1 cellular context compared by ENCODE assay signal in genomic region chr13:32537580-32538233, GRCh38.
TF ChIP-seq lines count a peak whose summit lies in the region.

No MANE protein-coding gene starts in this region.

TF ChIP-seq in K562, 482 proteins besides CTCF, POLR2A, EP300 and RAD21 (continued from another document):
- TF ChIP-seq ZBTB7A (IDR thresholded peaks at IDR 0.05; ENCODE audit: borderline replicate concordance, control insufficient read depth, low read depth, low read length) (peak; percentile 61; the same call in 1 of the 2 replicates), EGR1 (conservative IDR thresholded peaks at IDR 0.05) (0 out of 2 replicates have a peak, but pooled peaks have one; percentile 16), KDM1A (IDR thresholded peaks at IDR 0.05) (peak in 1 of 2 experiments; percentile 41; a peak in 1 of 4 replicates), POLR2G (IDR thresholded peaks at IDR 0.05; ENCODE audit: low read depth, low read length) (peak; percentile 62), ARID1B (IDR thresholded peaks at IDR 0.05) (0 out of 2 replicates have a peak, but pooled peaks have one; percentile 18), ATF3 (IDR thresholded peaks at IDR 0.05) (peak; percentile 61), ATF3 (CRISPR knock-in tag; conservative IDR thresholded peaks at IDR 0.05) (no peak), MAFF (IDR thresholded peaks at IDR 0.05; ENCODE audit: low read length) (no peak), SIN3B (IDR thresholded peaks at IDR 0.05; ENCODE audit: low read depth) (no peak), RCOR1 (IDR thresholded peaks at IDR 0.05; ENCODE audit: borderline replicate concordance in 1 of 2, low read depth in 2 of 2, low read length in 2 of 2) (no peak), CEBPG (CRISPR knock-in tag; IDR thresholded peaks at IDR 0.05) (peak; percentile 69; the same call in 1 of the 2 replicates), CEBPG (tag; conservative IDR thresholded peaks at IDR 0.05 in 1 of 2, IDR thresholded peaks at IDR 0.05 in 1 of 2) (no peak; a peak in 1 of 4 replicates), ATF4 (CRISPR knock-in tag; IDR thresholded peaks at IDR 0.05) (peak; percentile 39; the same call in 1 of the 2 replicates), ZBTB40 (IDR thresholded peaks at IDR 0.05) (peak; percentile 11; the same call in 1 of the 2 replicates), ZBTB40 (CRISPR knock-in tag; IDR thresholded peaks at IDR 0.05) (no peak), KAT8 (IDR thresholded peaks at IDR 0.05; ENCODE audit: low read depth) (no peak)
- TF ChIP-seq, protein P1, sequence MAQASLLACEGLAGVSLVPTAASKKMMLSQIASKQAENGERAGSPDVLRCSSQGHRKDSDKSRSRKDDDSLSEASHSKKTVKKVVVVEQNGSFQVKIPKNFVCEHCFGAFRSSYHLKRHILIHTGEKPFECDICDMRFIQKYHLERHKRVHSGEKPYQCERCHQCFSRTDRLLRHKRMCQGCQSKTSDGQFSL (CRISPR knock-in tag; IDR thresholded peaks at IDR 0.05) = peak; percentile 95
- TF ChIP-seq, protein P1 (tag; IDR thresholded peaks at IDR 0.05) = peak in 1 of 2 experiments; percentile 81; a peak in 2 of 4 replicates
- TF ChIP-seq, protein P2, sequence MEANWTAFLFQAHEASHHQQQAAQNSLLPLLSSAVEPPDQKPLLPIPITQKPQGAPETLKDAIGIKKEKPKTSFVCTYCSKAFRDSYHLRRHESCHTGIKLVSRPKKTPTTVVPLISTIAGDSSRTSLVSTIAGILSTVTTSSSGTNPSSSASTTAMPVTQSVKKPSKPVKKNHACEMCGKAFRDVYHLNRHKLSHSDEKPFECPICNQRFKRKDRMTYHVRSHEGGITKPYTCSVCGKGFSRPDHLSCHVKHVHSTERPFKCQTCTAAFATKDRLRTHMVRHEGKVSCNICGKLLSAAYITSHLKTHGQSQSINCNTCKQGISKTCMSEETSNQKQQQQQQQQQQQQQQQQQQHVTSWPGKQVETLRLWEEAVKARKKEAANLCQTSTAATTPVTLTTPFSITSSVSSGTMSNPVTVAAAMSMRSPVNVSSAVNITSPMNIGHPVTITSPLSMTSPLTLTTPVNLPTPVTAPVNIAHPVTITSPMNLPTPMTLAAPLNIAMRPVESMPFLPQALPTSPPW (CRISPR knock-in tag; IDR thresholded peaks at IDR 0.05) = peak; percentile 59; the same call in 1 of the 2 replicates
- TF ChIP-seq, protein P3, sequence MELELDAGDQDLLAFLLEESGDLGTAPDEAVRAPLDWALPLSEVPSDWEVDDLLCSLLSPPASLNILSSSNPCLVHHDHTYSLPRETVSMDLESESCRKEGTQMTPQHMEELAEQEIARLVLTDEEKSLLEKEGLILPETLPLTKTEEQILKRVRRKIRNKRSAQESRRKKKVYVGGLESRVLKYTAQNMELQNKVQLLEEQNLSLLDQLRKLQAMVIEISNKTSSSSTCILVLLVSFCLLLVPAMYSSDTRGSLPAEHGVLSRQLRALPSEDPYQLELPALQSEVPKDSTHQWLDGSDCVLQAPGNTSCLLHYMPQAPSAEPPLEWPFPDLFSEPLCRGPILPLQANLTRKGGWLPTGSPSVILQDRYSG (tag; conservative IDR thresholded peaks at IDR 0.05; ENCODE audit: low read depth) = no peak
- TF ChIP-seq, protein P4, sequence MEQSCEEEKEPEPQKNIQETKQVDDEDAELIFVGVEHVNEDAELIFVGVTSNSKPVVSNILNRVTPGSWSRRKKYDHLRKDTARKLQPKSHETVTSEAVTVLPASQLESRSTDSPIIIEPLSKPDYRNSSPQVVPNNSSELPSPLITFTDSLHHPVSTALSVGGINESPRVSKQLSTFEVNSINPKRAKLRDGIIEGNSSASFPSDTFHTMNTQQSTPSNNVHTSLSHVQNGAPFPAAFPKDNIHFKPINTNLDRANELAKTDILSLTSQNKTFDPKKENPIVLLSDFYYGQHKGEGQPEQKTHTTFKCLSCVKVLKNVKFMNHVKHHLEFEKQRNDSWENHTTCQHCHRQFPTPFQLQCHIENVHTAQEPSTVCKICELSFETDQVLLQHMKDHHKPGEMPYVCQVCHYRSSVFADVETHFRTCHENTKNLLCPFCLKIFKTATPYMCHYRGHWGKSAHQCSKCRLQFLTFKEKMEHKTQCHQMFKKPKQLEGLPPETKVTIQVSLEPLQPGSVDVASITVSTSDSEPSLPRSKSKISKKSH (CRISPR knock-in tag; IDR thresholded peaks at IDR 0.05) = no peak
TF ChIP-seq in K562: peak in this region for 15.
